In genomic region chr19:46376241-46377153, GRCh38 we compare ENCODE assay signal across 1 cellular context.
TF ChIP-seq lines count a peak whose summit lies in the region.

No MANE protein-coding gene starts in this region.

TF ChIP-seq in H1, 55 proteins besides CTCF, POLR2A, EP300 and RAD21:
- TF ChIP-seq ATF3 (IDR thresholded peaks at IDR 0.05; ENCODE audit: insufficient read depth, low read depth, low read length) (no peak), CHD1 (IDR thresholded peaks at IDR 0.05; ENCODE audit: low read depth, low read length) (no peak)
